Comparison of ENCODE assay signal across 18 cellular contexts in genomic region chr2:203803046-203803429, GRCh38.
A peak's percentile ranks its signal among the peaks of the same experiment; 100 is the strongest.
DNase-seq lines count a peak whose midpoint lies in the region; ATAC-seq and TF ChIP-seq lines count a peak whose summit lies in the region.
"Had no signal": no experiment of that assay in that cellular context is flagged by ENCODE, and none has a peak within 500 bp of the region (broad histone marks: within the 10 kb centered on the region; RNA-seq: fewer than 3 reads in every experiment).

No MANE protein-coding gene starts in this region.

- ATAC-seq in activated CD8-positive, alpha-beta memory T cell treated with anti-CD3 and anti-CD28 coated beads, Interleukin-2, amount 10 ng/mL, durations not matched to agents 7 days and 5 days = no peak

- H3K36me3 Mint-ChIP-seq in activated CD8-positive, alpha-beta memory T cell treated with anti-CD3 and anti-CD28 coated beads, Interleukin-2, amount 10 ng/mL, durations not matched to agents 7 days and 5 days = peaks cover 32% of the 10 kb centered on the region

- peaks cover 13% of the 10 kb centered on the region for H3K9me3 Mint-ChIP-seq in activated CD8-positive, alpha-beta memory T cell treated with anti-CD3 and anti-CD28 coated beads, Interleukin-2, amount 10 ng/mL, durations not matched to agents 7 days and 5 days (ENCODE audit: low read depth)

- H2BK12ac ChIP-seq in trophoblast cell (ENCODE audit: low read length) = no peak overlapping the region

- H4K20me1 ChIP-seq in OCI-LY7 (ENCODE audit: insufficient read depth, low read length) (no peaks in the 10 kb centered on the region), smooth muscle cell (ENCODE audit: low read depth) (no peaks in the 10 kb centered on the region)

- H2AFZ ChIP-seq in OCI-LY7 (ENCODE audit: low read length) = 0 out of 2 replicates have a peak overlapping the region, but pooled peaks have one; percentile 9
- no peak overlapping the region for H2AFZ ChIP-seq in smooth muscle cell (ENCODE audit: low read depth)
- no peak overlapping the region for H2AFZ ChIP-seq in trophoblast cell (ENCODE audit: insufficient read depth, low read length, poor library complexity)
- H2AFZ ChIP-seq: PC-9 had no signal

- peaks cover 63% of the 10 kb centered on the region for H3K4me1 Mint-ChIP-seq in activated CD8-positive, alpha-beta memory T cell treated with anti-CD3 and anti-CD28 coated beads, Interleukin-2, amount 10 ng/mL, durations not matched to agents 7 days and 5 days

- BruUV-seq in OCI-LY7 (replicated peaks; lab: Mats Ljungman, UMichigan) = no TSS peak

- H3K18ac ChIP-seq in trophoblast cell (ENCODE audit: low read length) = no peak overlapping the region

- WGBS in smooth muscle cell (ENCODE audit: low lambda C conversion rate) = 97% methylated on average over 1 of the region's 1 CpG
- WGBS in trophoblast cell (ENCODE audit: extremely low coverage, insufficient coverage, insufficient read length) = no CpG with 5 or more reads among the region's 1 CpG

- H3K14ac ChIP-seq in trophoblast cell (ENCODE audit: low read length) = no peak overlapping the region

- H3K23ac ChIP-seq in trophoblast cell (ENCODE audit: low read length) = no peak overlapping the region

- H3K4me1 ChIP-seq in OCI-LY7 (ENCODE audit: insufficient read depth, low read length, poor library complexity, severe bottlenecking) (peaks cover 29% of the 10 kb centered on the region), ascending aorta (peaks cover 0 to 12% of the 10 kb centered on the region in 2 donors), smooth muscle cell (ENCODE audit: low read depth) (peaks cover 10% of the 10 kb centered on the region), trophoblast cell (ENCODE audit: control insufficient read depth in 1 of 2, insufficient read depth in 2 of 2, low read length in 2 of 2) (no peaks in the 10 kb centered on the region)
- H3K4me1 ChIP-seq: HAP-1 had no signal

- intact Hi-C loops in OCI-LY7 (cut with micrococcal nuclease; ENCODE audit: unreplicated experiment) (no loop called here), ascending aorta (cut with DNase I) (loop anchor here (5.0 kb wide), 2 partner anchors 61 to 221 kb away; no protein-coding TSS in a partner anchor)

- TF ChIP-seq CTCF in OCI-LY7 (conservative IDR thresholded peaks at IDR 0.05; ENCODE audit: low read length) (no peak), ascending aorta (IDR thresholded peaks at IDR 0.05) (no peak), smooth muscle cell (IDR thresholded peaks at IDR 0.05; ENCODE audit: borderline replicate concordance, insufficient read depth, poor library complexity, severe bottlenecking) (no peak), RWPE1 (conservative IDR thresholded peaks at IDR 0.05; ENCODE audit: low read depth) (no peak)

- H3K79me1 ChIP-seq in trophoblast cell (ENCODE audit: low read length) = no peaks in the 10 kb centered on the region

- no peak overlapping the region for H2AK5ac ChIP-seq in trophoblast cell (ENCODE audit: low read length)

- no peak overlapping the region for H3K4me3 Mint-ChIP-seq in activated CD8-positive, alpha-beta memory T cell treated with anti-CD3 and anti-CD28 coated beads, Interleukin-2, amount 10 ng/mL, durations not matched to agents 7 days and 5 days
- H3K4me3 Mint-ChIP-seq: neural progenitor cell had no signal

- no peak overlapping the region for H3K4ac ChIP-seq in trophoblast cell (ENCODE audit: low read depth, low read length)

- H4K91ac ChIP-seq in trophoblast cell (ENCODE audit: low read depth, low read length) = no peak overlapping the region

- no peak overlapping the region for H4K12ac ChIP-seq in trophoblast cell (ENCODE audit: low read depth, low read length)

- H3K27ac Mint-ChIP-seq in activated CD8-positive, alpha-beta memory T cell treated with anti-CD3 and anti-CD28 coated beads, Interleukin-2, amount 10 ng/mL, durations not matched to agents 7 days and 5 days = peak overlapping the region; percentile 76
- H3K27ac Mint-ChIP-seq: neural progenitor cell had no signal

- POLR2A ChIA-PET in OCI-LY7 (lab: Charles Lee) = interaction anchor here (1.1 kb wide), 1 partner anchor 36 kb away, joined by 3 read pairs; no protein-coding TSS in a partner anchor
- POLR2A ChIA-PET in RWPE1 (lab: Yijun Ruan, JAX; ENCODE audit: low non-redundant PET) = no interaction called here

- H3K9me2 ChIP-seq in OCI-LY7 (ENCODE audit: insufficient read depth, low read length) = no peaks in the 10 kb centered on the region

- H3K4me2 ChIP-seq in OCI-LY7 (ENCODE audit: low read length) (no peak overlapping the region), smooth muscle cell (no peak overlapping the region), trophoblast cell (ENCODE audit: low read length) (no peak overlapping the region)
- H3K4me2 ChIP-seq: neural progenitor cell, PC-9 had no signal

- H4K8ac ChIP-seq in trophoblast cell (ENCODE audit: low read depth, low read length) = no peak overlapping the region

- no peaks in the 10 kb centered on the region for H3F3A ChIP-seq in smooth muscle cell (ENCODE audit: low read depth)

- no peak overlapping the region for H3K9ac ChIP-seq in smooth muscle cell (ENCODE audit: low read depth)
- no peak overlapping the region for H3K9ac ChIP-seq in trophoblast cell (ENCODE audit: low read length)
- H3K9ac ChIP-seq: neural progenitor cell had no signal

- DNase-seq in activated CD8-positive, alpha-beta memory T cell treated with anti-CD3 and anti-CD28 coated beads, Interleukin-2, amount 10 ng/mL, durations not matched to agents 7 days and 5 days = no peak
- no peak for DNase-seq in activated CD8-positive, alpha-beta memory T cell treated with anti-CD3 and anti-CD28 coated beads, Interleukin-2, amount 50 U/mL, for 48 hours
- DNase-seq in OCI-LY7 (ENCODE audit: low spot score) (no peak), ascending aorta (ENCODE audit: low spot score in 2 of 2) (no peak), smooth muscle cell (lab: John Stamatoyannopoulos, UW; ENCODE audit: unreplicated experiment) (no peak), RWPE1 (ENCODE audit: low spot score) (no peak), trophoblast cell (no peak), NCI-H524 treated with DMSO at 0.1 percent for 48 hours (lab: John Stamatoyannopoulos, UW) (no peak)
- DNase-seq: hippocampal formation, KBM-7, kidney, NCI-H1048, NCI-H2081 treated with DMSO at 0.1 percent for 48 hours, NCI-H524, PC-9, retina had no signal

- no peak overlapping the region for H2BK5ac ChIP-seq in trophoblast cell (ENCODE audit: low read depth, low read length, poor library complexity)

- H3K9me3 ChIP-seq in OCI-LY7 (ENCODE audit: low read length) (peaks cover 8% of the 10 kb centered on the region; the same call in 1 of the 2 replicates), ascending aorta (peaks cover 0 to 17% of the 10 kb centered on the region in 2 donors), smooth muscle cell (replicated peaks; ENCODE audit: low read depth) (peaks cover 14% of the 10 kb centered on the region), trophoblast cell (ENCODE audit: insufficient read depth, low read depth, low read length) (no peaks in the 10 kb centered on the region)
- H3K9me3 ChIP-seq: HAP-1 had no signal

- H3K27ac ChIP-seq in OCI-LY7 (ENCODE audit: low read depth, low read length, poor library complexity, severe bottlenecking) (no peak overlapping the region), ascending aorta (peak overlapping the region; percentile 38 to 77), smooth muscle cell (ENCODE audit: low read depth) (peak overlapping the region; percentile 80), RWPE1 (no peak overlapping the region), trophoblast cell (ENCODE audit: low read depth, low read length) (no peak overlapping the region)
- H3K27ac ChIP-seq: neural progenitor cell, PC-9 had no signal

- no peaks in the 10 kb centered on the region for H3K27me3 ChIP-seq in ascending aorta
- H3K27me3 ChIP-seq in smooth muscle cell (ENCODE audit: low read depth) = no peaks in the 10 kb centered on the region
- H3K27me3 ChIP-seq in trophoblast cell (ENCODE audit: insufficient read depth, low read length) = no peaks in the 10 kb centered on the region
- H3K27me3 ChIP-seq: neural progenitor cell had no signal

- CTCF ChIA-PET in activated CD8-positive, alpha-beta memory T cell treated with anti-CD3 and anti-CD28 coated beads, Interleukin-2, amount 10 ng/mL, durations not matched to agents 7 days and 5 days (lab: Charles Lee) = interaction anchor here (1.5 to 2.3 kb wide), 3 partner anchors 10 to 20 kb away, joined by 7 to 13 read pairs (median 9); no protein-coding TSS in a partner anchor
- CTCF ChIA-PET in OCI-LY7 (lab: Charles Lee; ENCODE audit: unreplicated experiment) = no interaction called here
- CTCF ChIA-PET in RWPE1 (lab: Yijun Ruan, JAX) = no interaction called here

- H3K36me3 ChIP-seq in OCI-LY7 (ENCODE audit: insufficient read depth, low read length) (no peaks in the 10 kb centered on the region; the same call in 1 of the 2 replicates), ascending aorta (no peaks in the 10 kb centered on the region), smooth muscle cell (ENCODE audit: low read depth) (no peaks in the 10 kb centered on the region), trophoblast cell (ENCODE audit: control insufficient read depth in 1 of 2, insufficient read depth in 2 of 2, low read length in 2 of 2) (no peaks in the 10 kb centered on the region)
- H3K36me3 ChIP-seq: HAP-1, neural progenitor cell had no signal

- H3K4me3 ChIP-seq in OCI-LY7 (ENCODE audit: low read depth, low read length, poor library complexity, severe bottlenecking) (no peak overlapping the region), ascending aorta (no peak overlapping the region), smooth muscle cell (no peak overlapping the region), trophoblast cell (ENCODE audit: low read depth, low read length) (no peak overlapping the region)
- H3K4me3 ChIP-seq: HAP-1, neural progenitor cell, PC-9 had no signal

- H3K79me2 ChIP-seq in OCI-LY7 (ENCODE audit: insufficient read depth, low read depth, low read length) (no peaks in the 10 kb centered on the region), smooth muscle cell (ENCODE audit: low read depth) (no peaks in the 10 kb centered on the region), trophoblast cell (ENCODE audit: control insufficient read depth, insufficient read depth, low read length, poor library complexity) (no peaks in the 10 kb centered on the region)

- no peak overlapping the region for H2BK120ac ChIP-seq in trophoblast cell (ENCODE audit: insufficient read depth, low read length, poor library complexity)

- H3K27me3 Mint-ChIP-seq in activated CD8-positive, alpha-beta memory T cell treated with anti-CD3 and anti-CD28 coated beads, Interleukin-2, amount 10 ng/mL, durations not matched to agents 7 days and 5 days = peaks cover 3% of the 10 kb centered on the region

Comparison
In these comparisons a context has a peak if more than half of its experiments do, and no peak if none do; other contexts are left out.
1. H3K27ac ChIP-seq: peak in ascending aorta (2 of 2) and smooth muscle cell (single experiment); none in OCI-LY7 (single experiment), RWPE1 (single experiment) and trophoblast cell (single experiment).